Comparison of ENCODE assay signal across 26 cellular contexts in the genomic region with DNA sequence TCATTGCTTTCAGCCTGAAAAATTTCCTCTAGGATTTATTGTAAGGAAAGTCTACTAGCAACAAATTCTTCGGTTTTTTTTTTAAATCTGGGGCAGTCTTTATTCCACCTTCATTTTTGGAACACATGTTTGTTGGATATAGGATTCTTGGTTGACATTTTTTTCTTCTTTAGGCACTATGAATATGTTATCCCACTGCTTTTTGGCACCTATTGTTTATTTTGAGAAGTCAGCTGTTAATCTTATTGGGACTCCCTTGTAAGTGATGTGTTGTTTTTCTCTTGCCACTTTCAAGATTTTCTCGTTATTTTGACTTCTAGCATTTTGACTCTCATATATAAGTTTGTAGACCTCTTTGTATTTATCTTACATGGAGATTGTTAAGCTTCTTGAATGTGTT.
A peak's percentile ranks its signal among the peaks of the same experiment; 100 is the strongest.
DNase-seq lines count a peak whose midpoint lies in the region; ATAC-seq, FAIRE-seq and TF ChIP-seq lines count a peak whose summit lies in the region.
"Had no signal": no experiment of that assay in that cellular context is flagged by ENCODE, and none has a peak within 500 bp of the region (broad histone marks: within the 10 kb centered on the region; RNA-seq: fewer than 3 reads in every experiment).

No MANE protein-coding gene starts in this region.

- peaks cover 13% of the 10 kb centered on the region for H3K27me3 Mint-ChIP-seq in WTC11 (ENCODE audit: low read depth)
- no peaks in the 10 kb centered on the region for H3K27me3 Mint-ChIP-seq in natural killer cell treated with Interleukin-12 subunit alpha and Interleukin-12 subunit beta and Interleukin-15 and Interleukin-18, amount 100 ng/mL, for 72 hours
- H3K27me3 Mint-ChIP-seq: CD4-positive, CD25-positive, alpha-beta regulatory T cell had no signal

- no peak overlapping the region for H3K4me3 Mint-ChIP-seq in WTC11
- H3K4me3 Mint-ChIP-seq in natural killer cell treated with Interleukin-12 subunit alpha and Interleukin-12 subunit beta and Interleukin-15 and Interleukin-18, amount 100 ng/mL, for 72 hours, result no peak overlapping the region
- H3K4me3 Mint-ChIP-seq: HFFc6 had no signal

- POLR2A ChIA-PET in WTC11 (lab: Charles Lee), result no interaction called here

- no peak for FAIRE-seq in GM12892 (lab: Jason Lieb, UNC)
- FAIRE-seq: G401.6, GM19239, H54, HTR-8/SVneo had no signal

- H3K9me3 Mint-ChIP-seq in WTC11, result peaks cover 76% of the 10 kb centered on the region
- H3K9me3 Mint-ChIP-seq in natural killer cell treated with Interleukin-12 subunit alpha and Interleukin-12 subunit beta and Interleukin-15 and Interleukin-18, amount 100 ng/mL, for 72 hours, result peaks cover 21% of the 10 kb centered on the region

- TF ChIP-seq POLR2A in GM12892 (IDR thresholded peaks at IDR 0.05; ENCODE audit: low read depth, low read length), result no peak

- H3K4me3 ChIP-seq in fibroblast of pulmonary artery (replicated peaks; ENCODE audit: low read depth, low read length), result no peak overlapping the region

- CTCF ChIA-PET in WTC11 (lab: Charles Lee), result no interaction called here

- ATAC-seq in WTC11 (no peak), HG03175 (IDR thresholded peaks at IDR 0.05; ENCODE audit: unreplicated experiment) (no peak)
- no peak for ATAC-seq in natural killer cell treated with Interleukin-12 subunit alpha and Interleukin-12 subunit beta and Interleukin-15 and Interleukin-18, amount 100 ng/mL, for 72 hours
- ATAC-seq: PC-3 had no signal

- no peak overlapping the region for H3K27ac Mint-ChIP-seq in WTC11
- no peak overlapping the region for H3K27ac Mint-ChIP-seq in natural killer cell treated with Interleukin-12 subunit alpha and Interleukin-12 subunit beta and Interleukin-15 and Interleukin-18, amount 100 ng/mL, for 72 hours
- H3K27ac Mint-ChIP-seq: CD4-positive, CD25-positive, alpha-beta regulatory T cell; HFFc6 had no signal

- peaks cover 68% of the 10 kb centered on the region for H3K36me3 Mint-ChIP-seq in WTC11
- peaks cover 27% of the 10 kb centered on the region for H3K36me3 Mint-ChIP-seq in natural killer cell treated with Interleukin-12 subunit alpha and Interleukin-12 subunit beta and Interleukin-15 and Interleukin-18, amount 100 ng/mL, for 72 hours

- H3K4me1 Mint-ChIP-seq in WTC11, result no peaks in the 10 kb centered on the region
- no peaks in the 10 kb centered on the region for H3K4me1 Mint-ChIP-seq in natural killer cell treated with Interleukin-12 subunit alpha and Interleukin-12 subunit beta and Interleukin-15 and Interleukin-18, amount 100 ng/mL, for 72 hours (ENCODE audit: low read depth in 2 of 2)
- H3K4me1 Mint-ChIP-seq: CD4-positive, CD25-positive, alpha-beta regulatory T cell had no signal

- TF ChIP-seq CTCF in WTC11 (IDR thresholded peaks at IDR 0.05) (no peak), fibroblast of pulmonary artery (IDR thresholded peaks at IDR 0.05; ENCODE audit: low read length, missing control alignments) (no peak)

- DNase-seq in ELR (ENCODE audit: low read depth), result peak; percentile 1
- peak; percentile 7 to 12 for DNase-seq in Kasumi-1 (lab: John Stamatoyannopoulos, UW)
- DNase-seq in WTC11 (ENCODE audit: low spot score), result no peak
- DNase-seq in fibroblast of pulmonary artery (ENCODE audit: low read depth), result peak; percentile 2
- DNase-seq in natural killer cell treated with Interleukin-12 subunit alpha and Interleukin-12 subunit beta and Interleukin-15 and Interleukin-18, amount 100 ng/mL, for 72 hours (ENCODE audit: low spot score), result no peak
- DNase-seq in GM12892 (ENCODE audit: insufficient read length), result no peak
- DNase-seq: CD4-positive, CD25-positive, alpha-beta regulatory T cell; COR-L47; DMS 273 treated with DMSO at 0.1 percent for 48 hours; HFFc6; IMR-90; Karpas-422; NCI-H1417; NCI-H1694 treated with DMSO at 0.1 percent for 48 hours; NCI-H2081 treated with DMSO at 0.1 percent for 48 hours; NCI-H446 treated with DMSO at 0.1 percent for 48 hours; NCI-H526 treated with DMSO at 0.1 percent for 48 hours; PC-3; RPMI8226; SHP77; SW 1271 had no signal

TF ChIP-seq in WTC11, 78 proteins besides CTCF, POLR2A, EP300 and RAD21:
- TF ChIP-seq ZNF232 (CRISPR knock-in tag; IDR thresholded peaks at IDR 0.05), result no peak
- peak; percentile 92 for TF ChIP-seq ZNF317 (CRISPR knock-in tag; IDR thresholded peaks at IDR 0.05; ENCODE audit: borderline replicate concordance, low read depth)
- TF ChIP-seq, protein P1, sequence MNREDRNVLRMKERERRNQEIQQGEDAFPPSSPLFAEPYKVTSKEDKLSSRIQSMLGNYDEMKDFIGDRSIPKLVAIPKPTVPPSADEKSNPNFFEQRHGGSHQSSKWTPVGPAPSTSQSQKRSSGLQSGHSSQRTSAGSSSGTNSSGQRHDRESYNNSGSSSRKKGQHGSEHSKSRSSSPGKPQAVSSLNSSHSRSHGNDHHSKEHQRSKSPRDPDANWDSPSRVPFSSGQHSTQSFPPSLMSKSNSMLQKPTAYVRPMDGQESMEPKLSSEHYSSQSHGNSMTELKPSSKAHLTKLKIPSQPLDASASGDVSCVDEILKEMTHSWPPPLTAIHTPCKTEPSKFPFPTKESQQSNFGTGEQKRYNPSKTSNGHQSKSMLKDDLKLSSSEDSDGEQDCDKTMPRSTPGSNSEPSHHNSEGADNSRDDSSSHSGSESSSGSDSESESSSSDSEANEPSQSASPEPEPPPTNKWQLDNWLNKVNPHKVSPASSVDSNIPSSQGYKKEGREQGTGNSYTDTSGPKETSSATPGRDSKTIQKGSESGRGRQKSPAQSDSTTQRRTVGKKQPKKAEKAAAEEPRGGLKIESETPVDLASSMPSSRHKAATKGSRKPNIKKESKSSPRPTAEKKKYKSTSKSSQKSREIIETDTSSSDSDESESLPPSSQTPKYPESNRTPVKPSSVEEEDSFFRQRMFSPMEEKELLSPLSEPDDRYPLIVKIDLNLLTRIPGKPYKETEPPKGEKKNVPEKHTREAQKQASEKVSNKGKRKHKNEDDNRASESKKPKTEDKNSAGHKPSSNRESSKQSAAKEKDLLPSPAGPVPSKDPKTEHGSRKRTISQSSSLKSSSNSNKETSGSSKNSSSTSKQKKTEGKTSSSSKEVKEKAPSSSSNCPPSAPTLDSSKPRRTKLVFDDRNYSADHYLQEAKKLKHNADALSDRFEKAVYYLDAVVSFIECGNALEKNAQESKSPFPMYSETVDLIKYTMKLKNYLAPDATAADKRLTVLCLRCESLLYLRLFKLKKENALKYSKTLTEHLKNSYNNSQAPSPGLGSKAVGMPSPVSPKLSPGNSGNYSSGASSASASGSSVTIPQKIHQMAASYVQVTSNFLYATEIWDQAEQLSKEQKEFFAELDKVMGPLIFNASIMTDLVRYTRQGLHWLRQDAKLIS (CRISPR knock-in tag; IDR thresholded peaks at IDR 0.05; ENCODE audit: borderline replicate concordance), result no peak
- TF ChIP-seq HMGXB4 (CRISPR knock-in tag; IDR thresholded peaks at IDR 0.05), result no peak

Comparison
In these comparisons a context has a peak if more than half of its experiments do, and no peak if none do; other contexts are left out.
1. DNase-seq: peak in ELR (single experiment), Kasumi-1 (2 of 2) and fibroblast of pulmonary artery (single experiment); none in WTC11 (single experiment), natural killer cell treated with Interleukin-12 subunit alpha and Interleukin-12 subunit beta and Interleukin-15 and Interleukin-18, amount 100 ng/mL, for 72 hours (single experiment) and GM12892 (single experiment).